In the genomic region with DNA sequence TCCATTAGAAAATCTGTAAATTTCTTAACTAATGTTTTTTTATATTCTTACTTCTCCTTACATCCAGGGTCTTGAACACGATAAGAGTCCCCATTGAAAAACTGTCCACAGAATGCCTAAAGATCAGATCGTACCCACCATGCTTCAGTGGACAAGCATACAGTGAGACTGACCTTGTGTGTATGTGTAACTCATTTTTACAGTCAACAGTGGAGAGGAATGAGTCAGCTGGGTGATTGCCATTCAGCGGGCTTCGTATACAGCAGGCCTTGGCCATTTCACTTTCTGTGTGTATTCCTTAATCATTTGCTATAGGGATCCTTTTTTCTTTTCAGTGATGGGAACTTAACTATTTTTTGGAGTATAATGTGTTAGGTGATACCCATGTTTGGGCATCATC, we compare ENCODE assay signal across 12 cellular contexts. TPM values are rescaled to one million over a fixed set of nuclear protein-coding genes. Genes with fewer than 3 reads are reported as not detected.
DNase-seq lines count a peak whose midpoint lies in the region; ATAC-seq and TF ChIP-seq lines count a peak whose summit lies in the region.
"Had no signal": no experiment of that assay in that cellular context is flagged by ENCODE, and none has a peak within 500 bp of the region (broad histone marks: within the 10 kb centered on the region; RNA-seq: fewer than 3 reads in every experiment).

No MANE protein-coding gene starts in this region.

- peak; percentile 56 for ATAC-seq in GM21576 (IDR thresholded peaks at IDR 0.05; ENCODE audit: unreplicated experiment)
- no peak for ATAC-seq in GM19324 (IDR thresholded peaks at IDR 0.05; ENCODE audit: low FRiP score, unreplicated experiment)
- ATAC-seq in WTC11 = no peak
- ATAC-seq in left cardiac atrium = no peak
- ATAC-seq: stimulated activated naive CD8-positive, alpha-beta T cell treated with anti-CD3 and anti-CD28 coated beads, Interleukin-15, amount 100 ng/mL, for 72 hours had no signal

- no peaks in the 10 kb centered on the region for H3K27me3 Mint-ChIP-seq in WTC11 (ENCODE audit: low read depth)
- H3K27me3 Mint-ChIP-seq: stimulated activated naive CD8-positive, alpha-beta T cell treated with anti-CD3 and anti-CD28 coated beads, Interleukin-15, amount 100 ng/mL, for 72 hours had no signal

- H3K4me3 ChIP-seq in fibroblast of the aortic adventitia (ENCODE audit: low read depth, low read length) = no peak overlapping the region

- intact Hi-C loops in left cardiac atrium (cut with DNase I) = no loop called here

- H3K4me3 Mint-ChIP-seq in WTC11 = no peak overlapping the region
- H3K4me3 Mint-ChIP-seq: brain; stimulated activated naive CD8-positive, alpha-beta T cell treated with anti-CD3 and anti-CD28 coated beads, Interleukin-15, amount 100 ng/mL, for 72 hours had no signal

- no peaks in the 10 kb centered on the region for H3K4me1 Mint-ChIP-seq in WTC11
- H3K4me1 Mint-ChIP-seq: brain had no signal

- POLR2A ChIA-PET in GM10248 (lab: Yijun Ruan, JAX) (no interaction called here), WTC11 (lab: Charles Lee) (no interaction called here)

- DNase-seq in GM10248 (ENCODE audit: extremely low spot score) = peak; percentile 28
- DNase-seq in HK-2 (ENCODE audit: unreplicated experiment) = peak; percentile 45
- peak; percentile 57 for DNase-seq in fibroblast of the aortic adventitia (ENCODE audit: low read depth)
- no peak for DNase-seq in effector CD8-positive, alpha-beta T cell (lab: John Stamatoyannopoulos, UW)
- DNase-seq in WTC11 (ENCODE audit: low spot score) = no peak
- no peak for DNase-seq in left cardiac atrium
- DNase-seq: DMS79 treated with DMSO at 0.1 percent for 48 hours; NCI-H510A; stimulated activated naive CD8-positive, alpha-beta T cell treated with anti-CD3 and anti-CD28 coated beads, Interleukin-15, amount 100 ng/mL, for 72 hours had no signal

- H3K9me3 Mint-ChIP-seq in WTC11 = no peaks in the 10 kb centered on the region
- H3K9me3 Mint-ChIP-seq: brain; stimulated activated naive CD8-positive, alpha-beta T cell treated with anti-CD3 and anti-CD28 coated beads, Interleukin-15, amount 100 ng/mL, for 72 hours had no signal

- H3K36me3 Mint-ChIP-seq in WTC11 = peaks cover 16% of the 10 kb centered on the region
- H3K36me3 Mint-ChIP-seq: brain had no signal

- no peak for TF ChIP-seq CTCF in GM10248 (IDR thresholded peaks at IDR 0.05; ENCODE audit: control extremely low read depth, extremely low read depth, low read depth, missing control alignments)
- TF ChIP-seq CTCF in fibroblast of the aortic adventitia (IDR thresholded peaks at IDR 0.05; ENCODE audit: insufficient read depth, low read length) = no peak
- no peak for TF ChIP-seq CTCF in WTC11 (IDR thresholded peaks at IDR 0.05)

- no peak overlapping the region for H3K27ac Mint-ChIP-seq in WTC11
- H3K27ac Mint-ChIP-seq: brain; stimulated activated naive CD8-positive, alpha-beta T cell treated with anti-CD3 and anti-CD28 coated beads, Interleukin-15, amount 100 ng/mL, for 72 hours had no signal

- CTCF ChIA-PET in GM10248 (lab: Yijun Ruan, JAX) = interaction anchor here (0.6 to 1.0 kb wide), 2 partner anchors 11 to 13 kb away, joined by 3 read pairs; no protein-coding TSS in a partner anchor
- CTCF ChIA-PET in WTC11 (lab: Charles Lee) = no interaction called here

TF ChIP-seq in WTC11, 78 proteins besides CTCF, POLR2A, EP300 and RAD21 (continues in another document):
- TF ChIP-seq, protein P1, sequence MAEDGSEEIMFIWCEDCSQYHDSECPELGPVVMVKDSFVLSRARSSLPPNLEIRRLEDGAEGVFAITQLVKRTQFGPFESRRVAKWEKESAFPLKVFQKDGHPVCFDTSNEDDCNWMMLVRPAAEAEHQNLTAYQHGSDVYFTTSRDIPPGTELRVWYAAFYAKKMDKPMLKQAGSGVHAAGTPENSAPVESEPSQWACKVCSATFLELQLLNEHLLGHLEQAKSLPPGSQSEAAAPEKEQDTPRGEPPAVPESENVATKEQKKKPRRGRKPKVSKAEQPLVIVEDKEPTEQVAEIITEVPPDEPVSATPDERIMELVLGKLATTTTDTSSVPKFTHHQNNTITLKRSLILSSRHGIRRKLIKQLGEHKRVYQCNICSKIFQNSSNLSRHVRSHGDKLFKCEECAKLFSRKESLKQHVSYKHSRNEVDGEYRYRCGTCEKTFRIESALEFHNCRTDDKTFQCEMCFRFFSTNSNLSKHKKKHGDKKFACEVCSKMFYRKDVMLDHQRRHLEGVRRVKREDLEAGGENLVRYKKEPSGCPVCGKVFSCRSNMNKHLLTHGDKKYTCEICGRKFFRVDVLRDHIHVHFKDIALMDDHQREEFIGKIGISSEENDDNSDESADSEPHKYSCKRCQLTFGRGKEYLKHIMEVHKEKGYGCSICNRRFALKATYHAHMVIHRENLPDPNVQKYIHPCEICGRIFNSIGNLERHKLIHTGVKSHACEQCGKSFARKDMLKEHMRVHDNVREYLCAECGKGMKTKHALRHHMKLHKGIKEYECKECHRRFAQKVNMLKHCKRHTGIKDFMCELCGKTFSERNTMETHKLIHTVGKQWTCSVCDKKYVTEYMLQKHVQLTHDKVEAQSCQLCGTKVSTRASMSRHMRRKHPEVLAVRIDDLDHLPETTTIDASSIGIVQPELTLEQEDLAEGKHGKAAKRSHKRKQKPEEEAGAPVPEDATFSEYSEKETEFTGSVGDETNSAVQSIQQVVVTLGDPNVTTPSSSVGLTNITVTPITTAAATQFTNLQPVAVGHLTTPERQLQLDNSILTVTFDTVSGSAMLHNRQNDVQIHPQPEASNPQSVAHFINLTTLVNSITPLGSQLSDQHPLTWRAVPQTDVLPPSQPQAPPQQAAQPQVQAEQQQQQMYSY (CRISPR knock-in tag; IDR thresholded peaks at IDR 0.05) = no peak
- TF ChIP-seq PRRX2 (CRISPR knock-in tag; IDR thresholded peaks at IDR 0.05) = no peak
- TF ChIP-seq TCF7 (CRISPR knock-in tag; IDR thresholded peaks at IDR 0.05; ENCODE audit: low read depth) = no peak
- no peak for TF ChIP-seq ELF4 (CRISPR knock-in tag; IDR thresholded peaks at IDR 0.05; ENCODE audit: low read depth)
- TF ChIP-seq, protein P2, sequence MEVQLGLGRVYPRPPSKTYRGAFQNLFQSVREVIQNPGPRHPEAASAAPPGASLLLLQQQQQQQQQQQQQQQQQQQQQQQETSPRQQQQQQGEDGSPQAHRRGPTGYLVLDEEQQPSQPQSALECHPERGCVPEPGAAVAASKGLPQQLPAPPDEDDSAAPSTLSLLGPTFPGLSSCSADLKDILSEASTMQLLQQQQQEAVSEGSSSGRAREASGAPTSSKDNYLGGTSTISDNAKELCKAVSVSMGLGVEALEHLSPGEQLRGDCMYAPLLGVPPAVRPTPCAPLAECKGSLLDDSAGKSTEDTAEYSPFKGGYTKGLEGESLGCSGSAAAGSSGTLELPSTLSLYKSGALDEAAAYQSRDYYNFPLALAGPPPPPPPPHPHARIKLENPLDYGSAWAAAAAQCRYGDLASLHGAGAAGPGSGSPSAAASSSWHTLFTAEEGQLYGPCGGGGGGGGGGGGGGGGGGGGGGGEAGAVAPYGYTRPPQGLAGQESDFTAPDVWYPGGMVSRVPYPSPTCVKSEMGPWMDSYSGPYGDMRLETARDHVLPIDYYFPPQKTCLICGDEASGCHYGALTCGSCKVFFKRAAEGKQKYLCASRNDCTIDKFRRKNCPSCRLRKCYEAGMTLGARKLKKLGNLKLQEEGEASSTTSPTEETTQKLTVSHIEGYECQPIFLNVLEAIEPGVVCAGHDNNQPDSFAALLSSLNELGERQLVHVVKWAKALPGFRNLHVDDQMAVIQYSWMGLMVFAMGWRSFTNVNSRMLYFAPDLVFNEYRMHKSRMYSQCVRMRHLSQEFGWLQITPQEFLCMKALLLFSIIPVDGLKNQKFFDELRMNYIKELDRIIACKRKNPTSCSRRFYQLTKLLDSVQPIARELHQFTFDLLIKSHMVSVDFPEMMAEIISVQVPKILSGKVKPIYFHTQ (CRISPR knock-in tag; IDR thresholded peaks at IDR 0.05) = no peak
- TF ChIP-seq, protein P3, sequence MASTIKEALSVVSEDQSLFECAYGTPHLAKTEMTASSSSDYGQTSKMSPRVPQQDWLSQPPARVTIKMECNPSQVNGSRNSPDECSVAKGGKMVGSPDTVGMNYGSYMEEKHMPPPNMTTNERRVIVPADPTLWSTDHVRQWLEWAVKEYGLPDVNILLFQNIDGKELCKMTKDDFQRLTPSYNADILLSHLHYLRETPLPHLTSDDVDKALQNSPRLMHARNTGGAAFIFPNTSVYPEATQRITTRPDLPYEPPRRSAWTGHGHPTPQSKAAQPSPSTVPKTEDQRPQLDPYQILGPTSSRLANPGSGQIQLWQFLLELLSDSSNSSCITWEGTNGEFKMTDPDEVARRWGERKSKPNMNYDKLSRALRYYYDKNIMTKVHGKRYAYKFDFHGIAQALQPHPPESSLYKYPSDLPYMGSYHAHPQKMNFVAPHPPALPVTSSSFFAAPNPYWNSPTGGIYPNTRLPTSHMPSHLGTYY (CRISPR knock-in tag; IDR thresholded peaks at IDR 0.05) = no peak
- TF ChIP-seq ZNF423 (CRISPR knock-in tag; IDR thresholded peaks at IDR 0.05) = no peak
- no peak for TF ChIP-seq HMGA2 (CRISPR knock-in tag; IDR thresholded peaks at IDR 0.05)
- no peak for TF ChIP-seq CREM (CRISPR knock-in tag; IDR thresholded peaks at IDR 0.05)
- no peak for TF ChIP-seq EMX1 (CRISPR knock-in tag; IDR thresholded peaks at IDR 0.05)
- TF ChIP-seq ZNF219 (CRISPR knock-in tag; IDR thresholded peaks at IDR 0.05; ENCODE audit: borderline replicate concordance) = no peak
- TF ChIP-seq, protein P4, sequence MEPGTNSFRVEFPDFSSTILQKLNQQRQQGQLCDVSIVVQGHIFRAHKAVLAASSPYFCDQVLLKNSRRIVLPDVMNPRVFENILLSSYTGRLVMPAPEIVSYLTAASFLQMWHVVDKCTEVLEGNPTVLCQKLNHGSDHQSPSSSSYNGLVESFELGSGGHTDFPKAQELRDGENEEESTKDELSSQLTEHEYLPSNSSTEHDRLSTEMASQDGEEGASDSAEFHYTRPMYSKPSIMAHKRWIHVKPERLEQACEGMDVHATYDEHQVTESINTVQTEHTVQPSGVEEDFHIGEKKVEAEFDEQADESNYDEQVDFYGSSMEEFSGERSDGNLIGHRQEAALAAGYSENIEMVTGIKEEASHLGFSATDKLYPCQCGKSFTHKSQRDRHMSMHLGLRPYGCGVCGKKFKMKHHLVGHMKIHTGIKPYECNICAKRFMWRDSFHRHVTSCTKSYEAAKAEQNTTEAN (CRISPR knock-in tag; IDR thresholded peaks at IDR 0.05) = no peak
- TF ChIP-seq ZNF416 (CRISPR knock-in tag; IDR thresholded peaks at IDR 0.05) = no peak
- TF ChIP-seq ZBTB21 (CRISPR knock-in tag; IDR thresholded peaks at IDR 0.05; ENCODE audit: borderline replicate concordance) = no peak
- no peak for TF ChIP-seq ZNF232 (CRISPR knock-in tag; IDR thresholded peaks at IDR 0.05)

RNA-seq across cellular contexts. Expression of a gene that starts 10.6 kb away (rescaled TPM):
- total RNA-seq in fibroblast of the aortic adventitia (ENCODE audit: low replicate concordance) = 41.6 and 73.8 TPM in 2 replicates
- 15.9 to 17.6 TPM (median 16.8 TPM) in 3 replicates for total RNA-seq in WTC11 (2021)
- 10 to 100 TPM; 16.4 to 23.4 TPM for total RNA-seq in left cardiac atrium

Comparison
In these comparisons a context has a peak if more than half of its experiments do, and no peak if none do; other contexts are left out.
1. DNase-seq: peak in GM10248 (single experiment), HK-2 (single experiment) and fibroblast of the aortic adventitia (single experiment); none in effector CD8-positive, alpha-beta T cell (single experiment), WTC11 (single experiment) and left cardiac atrium (single experiment).